In genomic region chr18:21702602-21703001, GRCh38 we compare ENCODE assay signal across 11 cellular contexts. TPM values are rescaled to one million over a fixed set of nuclear protein-coding genes. Genes with fewer than 3 reads are reported as not detected.
DNase-seq lines count a peak whose midpoint lies in the region; ATAC-seq and TF ChIP-seq lines count a peak whose summit lies in the region.
"Had no signal": no experiment of that assay in that cellular context is flagged by ENCODE, and none has a peak within 500 bp of the region (broad histone marks: within the 10 kb centered on the region; RNA-seq: fewer than 3 reads in every experiment).

No MANE protein-coding gene starts in this region.

- no peaks in the 10 kb centered on the region; the same call in 1 of the 2 replicates for H4K20me1 ChIP-seq in DND-41 (ENCODE audit: insufficient read depth, low read length)
- no peaks in the 10 kb centered on the region for H4K20me1 ChIP-seq in mammary epithelial cell (ENCODE audit: insufficient read depth, low read length)

- no peak overlapping the region for H2AFZ ChIP-seq in DND-41 (ENCODE audit: low read depth, low read length)
- H2AFZ ChIP-seq in mammary epithelial cell (ENCODE audit: low read depth, low read length) = no peak overlapping the region

- TF ChIP-seq CTCF in DND-41 (IDR thresholded peaks at IDR 0.05; ENCODE audit: borderline replicate concordance, extremely low read depth, low read length, poor library complexity, severe bottlenecking) (no peak), mammary epithelial cell (conservative IDR thresholded peaks at IDR 0.05 in 1 of 2, IDR thresholded peaks at IDR 0.05 in 1 of 2; ENCODE audit: extremely low read depth in 1 of 2, insufficient read depth in 1 of 2, low read depth in 1 of 2, low read length in 2 of 2) (no peak), nephron (IDR thresholded peaks at IDR 0.05; ENCODE audit: unreplicated experiment in 3 of 3) (no peak), ascending aorta (IDR thresholded peaks at IDR 0.05) (no peak)

- H3K4me1 ChIP-seq in DND-41 (ENCODE audit: insufficient read depth, low read length) (peaks cover 35% of the 10 kb centered on the region), mammary epithelial cell (ENCODE audit: insufficient read depth, low read length) (peaks cover 9% of the 10 kb centered on the region), ascending aorta (peaks cover 0 to 2% of the 10 kb centered on the region in 2 donors)

- ATAC-seq in DND-41 (ENCODE audit: insufficient read depth, low read depth) (no peak), GM19455 (IDR thresholded peaks at IDR 0.05; ENCODE audit: unreplicated experiment) (no peak), HG02610 (IDR thresholded peaks at IDR 0.05; ENCODE audit: unreplicated experiment) (no peak)

- 88% methylated on average over 5 of the region's 5 CpGs for WGBS in mammary epithelial cell (ENCODE audit: low coverage, missing lambda C conversion rate)

- H3K4me3 ChIP-seq in DND-41 (ENCODE audit: low read depth in 1 of 2, low read length in 2 of 2) = peak overlapping the region; percentile 51 to 69; a peak in 2 of 4 replicates
- H3K4me3 ChIP-seq in mammary epithelial cell (replicated peaks in 1 of 3; ENCODE audit: insufficient read depth in 1 of 3, low read depth in 2 of 3, low read length in 3 of 3) = peak overlapping the region in 2 of 3 experiments; percentile 33 to 72
- H3K4me3 ChIP-seq in ascending aorta = peak overlapping the region in 1 of 2 donors; percentile 94

- peak overlapping the region; percentile 97; the same call in 1 of the 2 replicates for H3K9ac ChIP-seq in DND-41 (ENCODE audit: low read depth, low read length)
- H3K9ac ChIP-seq in mammary epithelial cell (ENCODE audit: insufficient read depth, low read length) = no peak overlapping the region

- H3K36me3 Mint-ChIP-seq in nephron (ENCODE audit: low read depth) = peaks cover 8% of the 10 kb centered on the region

- H3K79me2 ChIP-seq in DND-41 (ENCODE audit: insufficient read depth, low read length) (peaks cover 47% of the 10 kb centered on the region), mammary epithelial cell (ENCODE audit: insufficient read depth, low read length) (peaks cover 23% of the 10 kb centered on the region)

- CTCF ChIA-PET in mammary epithelial cell (lab: Charles Lee; ENCODE audit: low non-redundant PET) = no interaction called here

- H3K9me3 ChIP-seq in DND-41 (ENCODE audit: insufficient read depth, low read length, severe bottlenecking) = no peaks in the 10 kb centered on the region
- no peaks in the 10 kb centered on the region for H3K9me3 ChIP-seq in mammary epithelial cell (replicated peaks; ENCODE audit: insufficient read depth, low read length)
- H3K9me3 ChIP-seq in ascending aorta = no peaks in the 10 kb centered on the region

- H3K27ac Mint-ChIP-seq in nephron = no peak overlapping the region

- peaks cover 7% of the 10 kb centered on the region for H3K27me3 Mint-ChIP-seq in nephron (ENCODE audit: low read depth)

- H3K27ac ChIP-seq in DND-41 (ENCODE audit: low read length) (no peak overlapping the region; the same call in 1 of the 2 replicates), mammary epithelial cell (ENCODE audit: insufficient read depth, low read depth, low read length) (peak overlapping the region; percentile 84), ascending aorta (no peak overlapping the region)

- peak overlapping the region; percentile 81 for H3K4me2 ChIP-seq in DND-41 (ENCODE audit: insufficient read depth, low read length)
- H3K4me2 ChIP-seq in mammary epithelial cell (ENCODE audit: insufficient read depth, low read depth, low read length) = peak overlapping the region; percentile 99

- H3K4me1 Mint-ChIP-seq in nephron = no peaks in the 10 kb centered on the region

- dilution Hi-C loops in mammary epithelial cell (cut with HindIII; ENCODE audit: low sequenced_read_pairs) = no loop called here

- BruUV-seq in mammary epithelial cell (replicated peaks; lab: Mats Ljungman, UMichigan) = TSS peak; percentile 32

- intact Hi-C loops in mammary epithelial cell (cut with micrococcal nuclease) (loop anchor here (5.0 kb wide), 2 partner anchors 35 to 145 kb away; no protein-coding TSS in a partner anchor), ascending aorta (cut with DNase I) (loop anchor here (10.0 kb wide), 2 partner anchors 102 to 462 kb away; partner anchors contain the start of gene GATA6)

- no peaks in the 10 kb centered on the region for H3K9me3 Mint-ChIP-seq in nephron

- in situ Hi-C loops in mammary epithelial cell (cut with MboI; ENCODE audit: low sequenced_read_pairs in 2 of 2) = no loop called here

- DNase-seq in DND-41 (no peak), M059J (ENCODE audit: low read depth) (peak; percentile 20), mammary epithelial cell (no peak), globus pallidus (ENCODE audit: low spot score) (no peak), ascending aorta (ENCODE audit: low spot score in 2 of 2) (no peak)
- DNase-seq: erythroblast, NCI-H2107, SW 1271 had no signal

- H3K27me3 ChIP-seq in DND-41 (ENCODE audit: insufficient read depth, low read length, poor library complexity) = no peaks in the 10 kb centered on the region
- H3K27me3 ChIP-seq in mammary epithelial cell (ENCODE audit: insufficient read depth, low read length) = no peaks in the 10 kb centered on the region
- no peaks in the 10 kb centered on the region for H3K27me3 ChIP-seq in ascending aorta

- H3K4me3 Mint-ChIP-seq in nephron = peak overlapping the region; percentile 87 to 94 (median 92)

- H3K36me3 ChIP-seq in DND-41 (ENCODE audit: insufficient read depth, low read length) (peaks cover 44% of the 10 kb centered on the region), mammary epithelial cell (ENCODE audit: insufficient read depth, low read length) (no peaks in the 10 kb centered on the region), ascending aorta (peaks cover 0 to 10% of the 10 kb centered on the region in 2 donors)

RNA-seq across cellular contexts. Expression of gene ABHD3, which starts 2.0 kb away (rescaled TPM):
- 38.2 and 45.6 TPM in 2 replicates for total RNA-seq in M059J (2014; rRNA removed; shearing (Covaris generic))
- total RNA-seq in mammary epithelial cell (10 to 100 TPM; 14.7 to 19.6 TPM), ascending aorta (9.6 TPM)
- 14.1 TPM for polyA plus RNA-seq in mammary epithelial cell
- 0.72 TPM for polyA minus RNA-seq in mammary epithelial cell

RNA-seq across cellular contexts. Expression of gene MIB1, which starts 38.0 kb away (rescaled TPM):
- 26.5 and 39.6 TPM in 2 replicates for total RNA-seq in M059J (2014; rRNA removed; shearing (Covaris generic))
- total RNA-seq in mammary epithelial cell (10 to 100 TPM; 46.8 to 64.0 TPM), ascending aorta (11.0 TPM)
- polyA plus RNA-seq in mammary epithelial cell = 15.2 TPM
- polyA minus RNA-seq in mammary epithelial cell = 93.5 TPM
